10 cellular contexts compared by ENCODE assay signal in genomic region chr5:150512368-150512747, GRCh38. TPM values are rescaled to one million over a fixed set of nuclear protein-coding genes. Genes with fewer than 3 reads are reported as not detected.
DNase-seq lines count a peak whose midpoint lies in the region; ATAC-seq and TF ChIP-seq lines count a peak whose summit lies in the region.
"Had no signal": no experiment of that assay in that cellular context is flagged by ENCODE, and none has a peak within 500 bp of the region (broad histone marks: within the 10 kb centered on the region; RNA-seq: fewer than 3 reads in every experiment).

No MANE protein-coding gene starts in this region.

- H3K4me3 ChIP-seq in GM23248 (no peak overlapping the region), colonic mucosa (no peak overlapping the region), left lung (no peak overlapping the region), skeletal muscle tissue (ENCODE audit: low read length in 3 of 3) (no peak overlapping the region)
- H3K4me3 ChIP-seq: BLaER1 treated with 17β-estradiol and CSF1 and Interleukin-3, amounts not matched to agents 10 nM and 100 nM had no signal

- peak overlapping the region; percentile 9 for H3K4me2 ChIP-seq in GM23248 (ENCODE audit: unreplicated experiment)

- H4K20me1 ChIP-seq in GM23248 (ENCODE audit: insufficient read depth), result no peaks in the 10 kb centered on the region

- H3K27me3 ChIP-seq in GM23248 (replicated peaks; ENCODE audit: insufficient read depth), result no peaks in the 10 kb centered on the region
- no peaks in the 10 kb centered on the region for H3K27me3 ChIP-seq in colonic mucosa
- H3K27me3 ChIP-seq in left lung, result no peaks in the 10 kb centered on the region
- H3K27me3 ChIP-seq in skeletal muscle tissue (ENCODE audit: control insufficient read depth in 3 of 3, insufficient read depth in 3 of 3, low read length in 3 of 3), result no peaks in the 10 kb centered on the region
- H3K27me3 ChIP-seq: BLaER1 treated with 17β-estradiol and CSF1 and Interleukin-3, amounts not matched to agents 10 nM and 100 nM had no signal

- WGBS in GM23248 (ENCODE audit: low coverage in 1 of 2, low lambda C conversion rate in 2 of 2, missing lambda C conversion rate in 2 of 2), 2 experiments, result 46 to 50% methylated on average over 6 of the region's 6 CpGs

- no peak overlapping the region for H2AFZ ChIP-seq in GM23248

- H3K9me3 Mint-ChIP-seq in stimulated activated memory B cell treated with anti-CD40 and anti-IgM and Interleukin-4, amounts not matched to agents 10 μg/mL and 1 μg/mL and 100 μg/mL, for 72 hours, result no peaks in the 10 kb centered on the region

- H3K9me3 ChIP-seq in GM23248 (ENCODE audit: low read depth) (no peaks in the 10 kb centered on the region), colonic mucosa (no peaks in the 10 kb centered on the region), left lung (no peaks in the 10 kb centered on the region), skeletal muscle tissue (ENCODE audit: control insufficient read depth in 3 of 3, low read length in 3 of 3) (no peaks in the 10 kb centered on the region)
- H3K9me3 ChIP-seq: BLaER1 treated with 17β-estradiol and CSF1 and Interleukin-3, amounts not matched to agents 10 nM and 100 nM had no signal

- H3K27me3 Mint-ChIP-seq in stimulated activated memory B cell treated with anti-CD40 and anti-IgM and Interleukin-4, amounts not matched to agents 10 μg/mL and 1 μg/mL and 100 μg/mL, for 72 hours, result no peaks in the 10 kb centered on the region

- TF ChIP-seq CTCF in colonic mucosa (IDR thresholded peaks at IDR 0.05) (no peak), left lung (IDR thresholded peaks at IDR 0.05) (no peak)

- H3K27ac Mint-ChIP-seq in stimulated activated memory B cell treated with anti-CD40 and anti-IgM and Interleukin-4, amounts not matched to agents 10 μg/mL and 1 μg/mL and 100 μg/mL, for 72 hours, result no peak overlapping the region

- peak; percentile 61 for DNase-seq in GM23248
- peak; percentile 79 for DNase-seq in colonic mucosa
- DNase-seq in left lung, result no peak
- no peak for DNase-seq in stimulated activated naive CD4-positive, alpha-beta T cell (lab: John Stamatoyannopoulos, UW)
- DNase-seq: NCI-H2171 treated with DMSO at 0.1 percent for 48 hours had no signal

- ATAC-seq in left lung, result peak; percentile 11
- no peak for ATAC-seq in GM21360 (IDR thresholded peaks at IDR 0.05; ENCODE audit: unreplicated experiment)
- no peak for ATAC-seq in stimulated activated memory B cell treated with anti-CD40 and anti-IgM and Interleukin-4, amounts not matched to agents 10 μg/mL and 1 μg/mL and 100 μg/mL, for 72 hours
- no peak for ATAC-seq in HG03354 (IDR thresholded peaks at IDR 0.05; ENCODE audit: poor library complexity, severe bottlenecking, unreplicated experiment)

- intact Hi-C loops in colonic mucosa (cut with DNase I), result no loop called here
- intact Hi-C loops in left lung (cut with DNase I), result no loop called here

- H3K9me2 ChIP-seq in GM23248 (ENCODE audit: insufficient read depth), result no peaks in the 10 kb centered on the region

- H3K4me1 ChIP-seq in GM23248 (ENCODE audit: insufficient read depth) (peaks cover 69% of the 10 kb centered on the region), colonic mucosa (peaks cover 49% of the 10 kb centered on the region), left lung (peaks cover 45 to 97% of the 10 kb centered on the region in 2 donors), skeletal muscle tissue (ENCODE audit: control insufficient read depth in 3 of 3, insufficient read depth in 3 of 3, low read length in 3 of 3) (peaks cover 70 to 85% (median 79%) of the 10 kb centered on the region in 3 donors)

- no peak overlapping the region for H3K4me3 Mint-ChIP-seq in stimulated activated memory B cell treated with anti-CD40 and anti-IgM and Interleukin-4, amounts not matched to agents 10 μg/mL and 1 μg/mL and 100 μg/mL, for 72 hours

- in situ Hi-C loops in GM23248 (cut with MboI), result no loop called here

- peaks cover 96% of the 10 kb centered on the region for H3K79me2 ChIP-seq in GM23248 (ENCODE audit: insufficient read depth)

- no peaks in the 10 kb centered on the region for H3K36me3 Mint-ChIP-seq in stimulated activated memory B cell treated with anti-CD40 and anti-IgM and Interleukin-4, amounts not matched to agents 10 μg/mL and 1 μg/mL and 100 μg/mL, for 72 hours

- H3K9ac ChIP-seq in GM23248 (peak overlapping the region; percentile 31; the same call in 1 of the 2 replicates), colonic mucosa (ENCODE audit: low read depth in 2 of 2, low read length in 2 of 2) (peak overlapping the region; percentile 31 to 90), skeletal muscle tissue (ENCODE audit: low read depth in 1 of 3, low read length in 3 of 3) (no peak overlapping the region)

- H3K4me1 Mint-ChIP-seq in stimulated activated memory B cell treated with anti-CD40 and anti-IgM and Interleukin-4, amounts not matched to agents 10 μg/mL and 1 μg/mL and 100 μg/mL, for 72 hours, result peaks cover 16% of the 10 kb centered on the region

- H3K27ac ChIP-seq in GM23248 (peak overlapping the region; percentile 87), colonic mucosa (peak overlapping the region; percentile 84), left lung (peak overlapping the region; percentile 72 to 77), skeletal muscle tissue (ENCODE audit: low read depth, low read length) (peak overlapping the region; percentile 50)
- H3K27ac ChIP-seq: BLaER1 treated with 17β-estradiol and CSF1 and Interleukin-3, amounts not matched to agents 10 nM and 100 nM had no signal

- H3K36me3 ChIP-seq in GM23248 (ENCODE audit: low read depth) (no peaks in the 10 kb centered on the region), colonic mucosa (no peaks in the 10 kb centered on the region), left lung (no peaks in the 10 kb centered on the region), skeletal muscle tissue (ENCODE audit: control insufficient read depth in 3 of 3, insufficient read depth in 3 of 3, low read length in 3 of 3) (no peaks in the 10 kb centered on the region)

- H3F3A ChIP-seq in GM23248 (ENCODE audit: insufficient read depth), result peaks cover 59% of the 10 kb centered on the region

RNA-seq across cellular contexts. Expression of gene NDST1, which starts 4.4 kb away (rescaled TPM):
- total RNA-seq in GM23248 (2014; rRNA removed; shearing (Covaris generic)), result 129 and 159 TPM in 2 replicates
- polyA plus RNA-seq in GM23248 (2016; fragmentation: Nextera tagmentation; extraction: Ambion mirVana), result 39.1 and 41.3 TPM in 2 replicates
- total RNA-seq in colonic mucosa (10 to 100 TPM; 37.4 to 51.3 TPM), left lung (100 to 1,000 TPM in 1 of 2 donors, 10 to 100 TPM in 1; 89.3 to 100 TPM), skeletal muscle tissue (19.3 TPM)

Comparison
In these comparisons a context has a peak if more than half of its experiments do, and no peak if none do; other contexts are left out.
1. DNase-seq: peak in GM23248 (single experiment) and colonic mucosa (single experiment); none in left lung (0 of 2) and stimulated activated naive CD4-positive, alpha-beta T cell (0 of 6).
2. H3K9ac ChIP-seq: peak in GM23248 (single experiment) and colonic mucosa (2 of 2); none in skeletal muscle tissue (0 of 3).
3. Peak in every context shown above with its lines, with median percentiles within 50 percentile points of each other: H3K27ac ChIP-seq.